8 cellular contexts compared by ENCODE assay signal in the genomic region with DNA sequence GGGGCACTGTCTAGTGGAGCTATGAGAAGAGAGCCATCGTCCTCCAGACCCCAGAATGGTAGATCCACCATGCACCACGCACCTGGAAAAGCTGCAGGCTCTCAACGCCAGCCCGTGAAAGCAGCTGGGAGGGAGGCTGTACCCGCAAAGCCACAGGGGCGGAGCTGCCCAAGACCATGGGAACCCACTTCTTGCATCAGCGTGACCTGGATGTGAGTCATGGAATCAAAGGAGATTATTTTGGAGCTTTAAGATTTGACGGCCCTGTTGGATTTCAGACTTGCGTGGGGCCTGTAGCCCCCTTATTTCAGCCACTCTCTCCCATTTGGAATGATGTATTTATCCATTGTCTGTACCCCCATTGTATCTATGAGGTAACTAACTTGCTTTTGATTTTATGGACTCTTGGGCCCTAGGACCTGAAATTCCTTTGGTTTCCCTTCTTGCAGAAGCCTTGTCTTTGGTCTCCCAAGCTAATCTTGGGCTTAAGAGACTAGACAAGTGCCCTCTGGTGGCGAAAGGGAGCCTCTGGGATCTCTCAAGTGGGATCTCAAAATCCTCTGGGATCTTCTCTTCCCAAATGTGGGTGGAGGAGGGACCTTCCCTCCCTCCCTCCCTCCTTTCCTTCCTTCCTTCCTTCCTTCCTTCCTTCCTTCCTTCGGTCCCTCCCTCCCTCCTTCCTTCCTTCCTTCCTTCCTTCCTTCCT. TPM values are rescaled to one million over a fixed set of nuclear protein-coding genes. Genes with fewer than 3 reads are reported as not detected.
DNase-seq lines count a peak whose midpoint lies in the region; ATAC-seq and TF ChIP-seq lines count a peak whose summit lies in the region.

No MANE protein-coding gene starts in this region.

- H3K14ac ChIP-seq in mesenchymal stem cell (ENCODE audit: low read length in 2 of 2) = no peak overlapping the region

- H3K4me1 Mint-ChIP-seq in naive thymus-derived CD8-positive, alpha-beta T cell = no peaks in the 10 kb centered on the region

- H3K18ac ChIP-seq in mesenchymal stem cell (ENCODE audit: low read depth in 1 of 2, low read length in 2 of 2) = no peak overlapping the region

- H3K4me1 ChIP-seq in mesenchymal stem cell (ENCODE audit: control insufficient read depth, insufficient read depth, low read depth, low read length) = no peaks in the 10 kb centered on the region

- no peak overlapping the region for H2BK5ac ChIP-seq in mesenchymal stem cell (ENCODE audit: low read depth, low read length, poor library complexity, severe bottlenecking)

- peaks cover 0 to 1% (median 0%) of the 10 kb centered on the region in 5 donors for H3K27me3 Mint-ChIP-seq in naive thymus-derived CD8-positive, alpha-beta T cell

- no peaks in the 10 kb centered on the region for H3K36me3 ChIP-seq in mesenchymal stem cell (ENCODE audit: control insufficient read depth in 1 of 2, insufficient read depth in 2 of 2, low read depth in 1 of 2, low read length in 2 of 2)

- no peak overlapping the region for H3K4ac ChIP-seq in mesenchymal stem cell (ENCODE audit: low read depth in 1 of 2, low read length in 2 of 2)

- no peak overlapping the region for H3K9ac ChIP-seq in mesenchymal stem cell (ENCODE audit: low read length)

- no peaks in the 10 kb centered on the region for H3K36me3 Mint-ChIP-seq in naive thymus-derived CD8-positive, alpha-beta T cell

- no peaks in the 10 kb centered on the region for H3K27me3 ChIP-seq in mesenchymal stem cell (ENCODE audit: control insufficient read depth in 1 of 2, insufficient read depth in 1 of 2, low read length in 2 of 2)

- H2AFZ ChIP-seq in mesenchymal stem cell (ENCODE audit: low read depth, low read length) = no peak overlapping the region

- H2BK12ac ChIP-seq in mesenchymal stem cell (ENCODE audit: low read length in 2 of 2) = no peak overlapping the region

- no peak overlapping the region for H3K4me3 ChIP-seq in NB4 (ENCODE audit: low read depth, low read length)
- H3K4me3 ChIP-seq in mesenchymal stem cell (ENCODE audit: insufficient read depth in 1 of 2, low read depth in 1 of 2, low read length in 2 of 2) = no peak overlapping the region

- ATAC-seq in GM21528 (IDR thresholded peaks at IDR 0.05; ENCODE audit: low FRiP score, unreplicated experiment) = no peak
- ATAC-seq in naive thymus-derived CD8-positive, alpha-beta T cell = no peak

- H4K8ac ChIP-seq in mesenchymal stem cell (ENCODE audit: low read length) = no peak overlapping the region

- no peak overlapping the region for H2BK15ac ChIP-seq in mesenchymal stem cell (ENCODE audit: low read depth, poor library complexity, severe bottlenecking)

- H3K27ac ChIP-seq in mesenchymal stem cell (ENCODE audit: low read length, poor library complexity, severe bottlenecking) = no peak overlapping the region

- no peak overlapping the region for H2BK120ac ChIP-seq in mesenchymal stem cell (ENCODE audit: low read depth, low read length)

- no peak overlapping the region for H3K4me3 Mint-ChIP-seq in naive thymus-derived CD8-positive, alpha-beta T cell

- no peak for TF ChIP-seq POLR2A in NB4 (IDR thresholded peaks at IDR 0.05; ENCODE audit: extremely low read depth, insufficient read length)

- H3K4me2 ChIP-seq in mesenchymal stem cell (ENCODE audit: low read length, poor library complexity, severe bottlenecking) = no peak overlapping the region

- no peak overlapping the region for H4K91ac ChIP-seq in mesenchymal stem cell (ENCODE audit: low read length)

- H3K27ac Mint-ChIP-seq in naive thymus-derived CD8-positive, alpha-beta T cell = no peak overlapping the region

- no peaks in the 10 kb centered on the region for H3K9me3 ChIP-seq in mesenchymal stem cell (ENCODE audit: control insufficient read depth, low read length)

- 82% methylated on average over 9 of the region's 11 CpGs for WGBS in mesenchymal stem cell

- peak; percentile 54 for TF ChIP-seq CTCF in NB4 (IDR thresholded peaks at IDR 0.05; ENCODE audit: low read depth, low read length)

- H3K23ac ChIP-seq in mesenchymal stem cell (ENCODE audit: low read length in 2 of 2) = no peak overlapping the region

- no peak overlapping the region for H2AK5ac ChIP-seq in mesenchymal stem cell (ENCODE audit: low read length, severe bottlenecking)

- DNase-seq in NCI-H82 (lab: John Stamatoyannopoulos, UW) = peak; percentile 88
- no peak for DNase-seq in NCI-H82 treated with DMSO at 0.1 percent for 48 hours (lab: John Stamatoyannopoulos, UW; ENCODE audit: unreplicated experiment)
- DNase-seq in NB4 (ENCODE audit: low read depth) = peak; percentile 56
- peak; percentile 41 for DNase-seq in cerebellum (ENCODE audit: low spot score)
- peak; percentile 69 for DNase-seq in mesenchymal stem cell
- no peak for DNase-seq in naive thymus-derived CD8-positive, alpha-beta T cell
- no peak for DNase-seq in activated CD4-positive, alpha-beta T cell treated with anti-CD3 and anti-CD28 coated beads, Interleukin-2, amount 50 U/mL, for 4 hours

- POLR2A ChIA-PET in naive thymus-derived CD8-positive, alpha-beta T cell (lab: Charles Lee) = no interaction called here

- H3K79me1 ChIP-seq in mesenchymal stem cell (replicated peaks; ENCODE audit: low read length, poor library complexity, severe bottlenecking) = no peaks in the 10 kb centered on the region

- H3K9me3 Mint-ChIP-seq in naive thymus-derived CD8-positive, alpha-beta T cell = peaks cover 0 to 2% (median 0%) of the 10 kb centered on the region in 9 donors

RNA-seq across cellular contexts. Expression of gene HAPSTR1, which starts 58.2 kb away (rescaled TPM):
- total RNA-seq in cerebellum = 93.2 TPM
- 43.4 TPM for polyA plus RNA-seq in mesenchymal stem cell (2013, experiment 1 of 2)
- 42.6 TPM for polyA plus RNA-seq in mesenchymal stem cell (2013, experiment 2 of 2)
- total RNA-seq in naive thymus-derived CD8-positive, alpha-beta T cell = 100 to 1,000 TPM in 1 of 2 experiments, 10 to 100 TPM in 1; 94.1 to 102 TPM
- polyA plus RNA-seq in naive thymus-derived CD8-positive, alpha-beta T cell = 10 to 100 TPM in 2 of 3 donors, 1 to 10 TPM in 1; 9.9 to 16.5 (median 10.6) TPM

Comparison
In these comparisons a context has a peak if more than half of its experiments do, and no peak if none do; other contexts are left out.
1. DNase-seq: peak in NCI-H82 (single experiment), NB4 (single experiment), cerebellum (single experiment) and mesenchymal stem cell (single experiment); none in NCI-H82 treated with DMSO at 0.1 percent for 48 hours (single experiment), naive thymus-derived CD8-positive, alpha-beta T cell (0 of 10) and activated CD4-positive, alpha-beta T cell treated with anti-CD3 and anti-CD28 coated beads, Interleukin-2, amount 50 U/mL, for 4 hours (0 of 2).